8 cellular contexts compared by ENCODE assay signal in the genomic region with DNA sequence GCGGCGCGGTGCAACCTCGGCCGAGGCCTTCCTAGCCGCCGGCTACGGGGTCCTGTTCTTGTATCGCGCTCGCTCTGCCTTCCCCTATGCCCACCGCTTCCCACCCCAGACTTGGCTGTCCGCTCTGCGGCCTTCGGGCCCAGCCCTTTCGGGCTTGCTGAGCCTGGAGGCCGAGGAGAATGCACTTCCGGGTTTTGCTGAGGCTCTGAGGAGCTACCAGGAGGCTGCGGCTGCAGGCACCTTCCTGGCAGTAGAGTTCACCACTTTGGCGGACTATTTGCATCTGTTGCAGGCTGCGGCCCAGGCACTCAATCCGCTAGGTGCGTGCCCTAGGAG. TPM values are rescaled to one million over a fixed set of nuclear protein-coding genes. Genes with fewer than 3 reads are reported as not detected.
DNase-seq lines count a peak whose midpoint lies in the region; ATAC-seq and TF ChIP-seq lines count a peak whose summit lies in the region.

No MANE protein-coding gene starts in this region.

- DNase-seq in AG04450 (ENCODE audit: low read depth, low spot score) = no peak
- peak; percentile 17 for DNase-seq in NCI-H226
- DNase-seq in activated CD8-positive, alpha-beta memory T cell treated with anti-CD3 and anti-CD28 coated beads for 48 hours (ENCODE audit: low read depth in 2 of 3, low spot score in 2 of 3) = peak in 2 of 3 experiments; percentile 33 to 41
- no peak for DNase-seq in naive B cell
- peak; percentile 52 for DNase-seq in stimulated activated naive CD4-positive, alpha-beta T cell treated with Interleukin-2 at 50 U/mL for 16 hours (lab: John Stamatoyannopoulos, UW)

- peaks cover 11% of the 10 kb centered on the region; the same call in 1 of the 2 replicates for H3K9me3 ChIP-seq in AG04450 (ENCODE audit: control insufficient read depth, insufficient read depth, low read length)

- CTCF ChIA-PET in AG04450 (lab: Charles Lee) = interaction anchor here (1.4 kb wide), 1 partner anchor 283 kb away, joined by 8 read pairs; no protein-coding TSS in a partner anchor

- peak overlapping the region; percentile 80 to 97 (median 92) for H3K4me3 Mint-ChIP-seq in naive B cell

- H3K9me3 Mint-ChIP-seq in naive B cell = no peaks in the 10 kb centered on the region

- peak overlapping the region; percentile 98 to 100 (median 100) for H3K27ac Mint-ChIP-seq in naive B cell

- no peaks in the 10 kb centered on the region for H3K27me3 Mint-ChIP-seq in naive B cell

- no peak for TF ChIP-seq CTCF in AG04450 (IDR thresholded peaks at IDR 0.05; ENCODE audit: low read depth, low read length)

- H3K27me3 ChIP-seq in AG04450 (ENCODE audit: control insufficient read depth, insufficient read depth, low read length) = peaks cover 3% of the 10 kb centered on the region

- peak overlapping the region; percentile 73 for H3K27ac ChIP-seq in AG04450 (ENCODE audit: low read depth, low read length)

- peaks cover 14 to 26% of the 10 kb centered on the region in 2 donors for H3K36me3 Mint-ChIP-seq in naive B cell

- POLR2A ChIA-PET in AG04450 (lab: Yijun Ruan, JAX) = no interaction called here

- ATAC-seq in GM18519 (IDR thresholded peaks at IDR 0.05; ENCODE audit: low FRiP score, unreplicated experiment) = peak; percentile 23
- peak; percentile 55 for ATAC-seq in HG03045 (IDR thresholded peaks at IDR 0.05; ENCODE audit: unreplicated experiment)
- ATAC-seq in esophagus mucosa = peak; percentile 81
- peak; percentile 42 to 43 for ATAC-seq in naive B cell (ENCODE audit: low read depth in 2 of 2)

- peaks cover 24 to 39% (median 35%) of the 10 kb centered on the region in 3 donors for H3K4me1 Mint-ChIP-seq in naive B cell

- peak overlapping the region; percentile 81 for H3K4me3 ChIP-seq in AG04450 (ENCODE audit: low read depth, low read length)

RNA-seq across cellular contexts. Expression of gene PPCS, which starts 0.4 kb away (rescaled TPM):
- polyA plus RNA-seq in AG04450 (2011; rRNA removed) = 25.4 and 36.8 TPM in 2 replicates
- polyA minus RNA-seq in AG04450 (2011; rRNA and poly(A)+ RNA removed) = 6.5 and 10.5 TPM in 2 replicates
- 58.9 TPM for total RNA-seq in esophagus mucosa
- 100 to 1,000 TPM; 141 to 214 (median 157) TPM for polyA plus RNA-seq in naive B cell (ENCODE audit: low read depth in 6 of 6)

RNA-seq across cellular contexts. Expression of gene ZMYND12, which starts 0.9 kb away (rescaled TPM):
- polyA plus RNA-seq in AG04450 (2011; rRNA removed) (0.36 and 0.42 TPM in 2 replicates), naive B cell (ENCODE audit: low read depth in 6 of 6) (1 to 10 TPM in 4 of 6 donors, under 1 TPM in 2; 0.33 to 5.7 (median 1.9) TPM)
- polyA minus RNA-seq in AG04450 (2011; rRNA and poly(A)+ RNA removed) = 0.46 TPM in 1 of 2 replicates, not detected in the other
- 0.56 TPM for total RNA-seq in esophagus mucosa

RNA-seq across cellular contexts. Expression of gene CCDC30, which starts 6.4 kb away (rescaled TPM):
- polyA plus RNA-seq in AG04450 (2011; rRNA removed) (0.42 and 0.61 TPM in 2 replicates), naive B cell (ENCODE audit: low read depth in 6 of 6) (1 to 10 TPM in 5 of 6 donors, under 1 TPM in 1; 0.72 to 4.0 (median 1.3) TPM)
- 0.46 and 1.00 TPM in 2 replicates for polyA minus RNA-seq in AG04450 (2011; rRNA and poly(A)+ RNA removed)
- 0.56 TPM for total RNA-seq in esophagus mucosa

Comparison
In these comparisons a context has a peak if more than half of its experiments do, and no peak if none do; other contexts are left out.
1. DNase-seq: peak in NCI-H226 (single experiment), activated CD8-positive, alpha-beta memory T cell treated with anti-CD3 and anti-CD28 coated beads for 48 hours (2 of 3) and stimulated activated naive CD4-positive, alpha-beta T cell treated with Interleukin-2 at 50 U/mL for 16 hours (single experiment); none in AG04450 (single experiment) and naive B cell (single experiment).
2. ATAC-seq: peak in every context shown above with its lines; median percentile 81 in esophagus mucosa; 55 in HG03045; 42 in naive B cell; 23 in GM18519.